ENCODE assay signal across 1 cellular context in genomic region chr5:95734916-95735315, GRCh38.
TF ChIP-seq lines count a peak whose summit lies in the region.

No MANE protein-coding gene starts in this region.

TF ChIP-seq in SK-N-SH, 30 proteins besides CTCF, POLR2A, EP300 and RAD21 (continued from another document):
- no peak for TF ChIP-seq ZBTB33 (IDR thresholded peaks at IDR 0.05; ENCODE audit: borderline replicate concordance, low read depth)
TF ChIP-seq in SK-N-SH: peak in this region for 0.
